In the genomic region with DNA sequence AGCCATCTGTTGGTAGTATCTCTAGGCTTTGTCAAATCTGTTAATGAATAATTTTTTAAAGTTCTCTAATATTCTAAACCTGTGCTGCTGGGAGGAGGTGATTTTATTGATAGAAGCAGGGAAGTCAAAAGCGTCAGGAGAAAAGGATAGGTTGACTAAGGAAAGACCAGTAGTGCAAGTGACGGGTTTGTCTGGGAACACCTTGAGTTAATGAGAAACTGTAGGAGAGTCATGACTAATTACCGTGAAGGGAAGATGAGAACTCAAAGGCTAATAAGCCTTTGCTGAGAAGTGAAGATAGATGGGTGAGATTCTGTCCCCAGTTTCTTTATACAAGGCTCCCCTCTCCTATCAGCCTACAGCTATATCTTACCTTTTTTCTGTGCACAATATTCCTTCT, we compare ENCODE assay signal across 12 cellular contexts. TPM values are rescaled to one million over a fixed set of nuclear protein-coding genes. Genes with fewer than 3 reads are reported as not detected.
DNase-seq lines count a peak whose midpoint lies in the region; ATAC-seq and TF ChIP-seq lines count a peak whose summit lies in the region.
"Had no signal": no experiment of that assay in that cellular context is flagged by ENCODE, and none has a peak within 500 bp of the region (broad histone marks: within the 10 kb centered on the region; RNA-seq: fewer than 3 reads in every experiment).

No MANE protein-coding gene starts in this region.

- TF ChIP-seq CTCF in type B pancreatic cell (conservative IDR thresholded peaks at IDR 0.05), result no peak

- H3K9me3 Mint-ChIP-seq in type B pancreatic cell, result peaks cover 4% of the 10 kb centered on the region

- H3K27me3 Mint-ChIP-seq in type B pancreatic cell, result peaks cover 11% of the 10 kb centered on the region

- H3K27ac Mint-ChIP-seq in type B pancreatic cell, result no peak overlapping the region
- H3K27ac Mint-ChIP-seq: CD4-positive, CD25-positive, alpha-beta regulatory T cell had no signal

- peaks cover 20% of the 10 kb centered on the region for H3K4me1 Mint-ChIP-seq in type B pancreatic cell (ENCODE audit: unreplicated experiment)
- H3K4me1 Mint-ChIP-seq: CD4-positive, CD25-positive, alpha-beta regulatory T cell had no signal

- DNase-seq in NCI-H82 (lab: John Stamatoyannopoulos, UW) (peak; percentile 39), NCI-H82 treated with DMSO at 0.1 percent for 48 hours (lab: John Stamatoyannopoulos, UW; ENCODE audit: unreplicated experiment) (no peak), mucosa of gallbladder (ENCODE audit: low spot score) (peak; percentile 29), renal cortical epithelial cell (ENCODE audit: low read depth) (peak; percentile 58), type B pancreatic cell (ENCODE audit: extremely low spot score, unreplicated experiment) (no peak), anterior cingulate cortex (lab: John Stamatoyannopoulos, UW) (no peak)
- DNase-seq: 8988T; CD4-positive, CD25-positive, alpha-beta regulatory T cell; DND-41; GDM1 had no signal

- no peak for ATAC-seq in HG03460 (IDR thresholded peaks at IDR 0.05; ENCODE audit: unreplicated experiment)
- ATAC-seq: K562 had no signal

- H3K4me3 Mint-ChIP-seq in type B pancreatic cell, result no peak overlapping the region
- H3K4me3 Mint-ChIP-seq: CD4-positive, CD25-positive, alpha-beta regulatory T cell had no signal

- no peaks in the 10 kb centered on the region for H3K36me3 Mint-ChIP-seq in type B pancreatic cell
- H3K36me3 Mint-ChIP-seq: CD4-positive, CD25-positive, alpha-beta regulatory T cell had no signal

RNA-seq across cellular contexts. Expression of gene PDK4, which starts 5.0 kb away (rescaled TPM):
- total RNA-seq in mucosa of gallbladder, result 64.2 TPM
- 1.9 and 5.8 TPM in 2 replicates for total RNA-seq in renal cortical epithelial cell
- 11.7 and 18.3 TPM in 2 replicates for total RNA-seq in type B pancreatic cell (ENCODE audit: low replicate concordance)
- total RNA-seq: CD4-positive, CD25-positive, alpha-beta regulatory T cell had no signal

Comparison
In these comparisons a context has a peak if more than half of its experiments do, and no peak if none do; other contexts are left out.
1. DNase-seq: peak in NCI-H82 (single experiment), mucosa of gallbladder (single experiment) and renal cortical epithelial cell (single experiment); none in NCI-H82 treated with DMSO at 0.1 percent for 48 hours (single experiment), type B pancreatic cell (single experiment) and anterior cingulate cortex (0 of 58).